19 cellular contexts compared by ENCODE assay signal in genomic region chr3:162641317-162641716, GRCh38.
"Had no signal": no experiment of that assay in that cellular context is flagged by ENCODE, and none has a peak within 500 bp of the region (broad histone marks: within the 10 kb centered on the region; RNA-seq: fewer than 3 reads in every experiment).

No MANE protein-coding gene starts in this region.

- H3K9me3 ChIP-seq: neutrophil, ovary had no signal

- DNase-seq: effector CD4-positive, alpha-beta T cell; endodermal cell; erythroblast; foreskin melanocyte; head of caudate nucleus; kidney glomerular epithelial cell; mucosa of descending colon; naive thymus-derived CD8-positive, alpha-beta T cell; ovary; right cardiac atrium; small intestine; stimulated activated CD4-positive, alpha-beta T cell treated with anti-CD3 and anti-CD28 coated beads, Interleukin-1b, Interleukin-23, amount 100 ng/mL, for 48 hours; stimulated activated CD4-positive, alpha-beta T cell treated with anti-CD3 and anti-CD28 coated beads, Interleukin-4, amount 100 ng/mL, for 24 hours had no signal

- H3K4me1 ChIP-seq: tibial nerve had no signal

- H3K4me3 ChIP-seq: coronary artery, hepatocyte, mucosa of descending colon, ovary, tibial nerve had no signal

- ATAC-seq: left lobe of liver; mucosa of descending colon; naive thymus-derived CD8-positive, alpha-beta T cell; right cardiac atrium; stimulated activated memory B cell treated with anti-CD40 and anti-IgM and Interleukin-4, amounts not matched to agents 10 μg/mL and 1 μg/mL and 100 μg/mL, for 72 hours had no signal

- H2AFZ ChIP-seq: hepatocyte had no signal

- H3K27me3 ChIP-seq: hepatocyte, neutrophil, ovary, tibial nerve had no signal

- H3K36me3 ChIP-seq: neutrophil, ovary, tibial nerve had no signal

- H3K27ac ChIP-seq: coronary artery, hepatocyte, neutrophil, ovary, tibial nerve had no signal

- H3K4me2 ChIP-seq: hepatocyte had no signal

- H3K79me2 ChIP-seq: hepatocyte had no signal
